Comparison of ENCODE assay signal across 2 cellular contexts in genomic region chr19:1943661-1944087, GRCh38.
TF ChIP-seq lines count a peak whose summit lies in the region.

No MANE protein-coding gene starts in this region.

TF ChIP-seq in GM12878, 131 proteins besides CTCF, POLR2A, EP300 and RAD21:
- TF ChIP-seq HCFC1 (IDR thresholded peaks at IDR 0.05; ENCODE audit: low read length), result no peak
- no peak for TF ChIP-seq CUX1 (IDR thresholded peaks at IDR 0.05; ENCODE audit: insufficient replicate concordance, low read depth, low read length)

TF ChIP-seq in neural cell, 6 proteins besides CTCF, POLR2A, EP300 and RAD21:
- TF ChIP-seq MXI1 (conservative IDR thresholded peaks at IDR 0.05; ENCODE audit: poor library complexity, severe bottlenecking) (no peak), SMC3 (conservative IDR thresholded peaks at IDR 0.05; ENCODE audit: poor library complexity) (no peak), EZH2 (IDR thresholded peaks at IDR 0.05; ENCODE audit: borderline replicate concordance, insufficient read depth, low read length, poor library complexity, severe bottlenecking) (no peak), REST (IDR thresholded peaks at IDR 0.05; ENCODE audit: borderline replicate concordance) (no peak), TAF1 (IDR thresholded peaks at IDR 0.05; ENCODE audit: low read depth) (no peak), POLR2AphosphoS5 (IDR thresholded peaks at IDR 0.05) (no peak)
